1 cellular context compared by ENCODE assay signal in genomic region chr16:57303910-57304168, GRCh38.
A peak's percentile ranks its signal among the peaks of the same experiment; 100 is the strongest.
TF ChIP-seq lines count a peak whose summit lies in the region.

No MANE protein-coding gene starts in this region.

TF ChIP-seq in HepG2, 621 proteins besides CTCF, POLR2A, EP300 and RAD21:
- TF ChIP-seq ZNF496 (CRISPR knock-in tag; IDR thresholded peaks at IDR 0.05; ENCODE audit: insufficient replicate concordance) (no peak), REXO4 (CRISPR knock-in tag; IDR thresholded peaks at IDR 0.05; ENCODE audit: borderline replicate concordance) (no peak), SALL2 (CRISPR knock-in tag; IDR thresholded peaks at IDR 0.05) (0 out of 2 replicates have a peak, but pooled peaks have one; percentile 19), NKX3-1 (CRISPR knock-in tag; IDR thresholded peaks at IDR 0.05) (0 out of 2 replicates have a peak, but pooled peaks have one; percentile 5), MXD1 (CRISPR knock-in tag; IDR thresholded peaks at IDR 0.05) (peak; percentile 49; the same call in 1 of the 2 replicates), ZNF263 (CRISPR knock-in tag; IDR thresholded peaks at IDR 0.05) (peak; percentile 80), PHF8 (CRISPR knock-in tag; IDR thresholded peaks at IDR 0.05) (0 out of 2 replicates have a peak, but pooled peaks have one; percentile 17), PBX2 (CRISPR knock-in tag; IDR thresholded peaks at IDR 0.05) (no peak), KDM5B (CRISPR knock-in tag; IDR thresholded peaks at IDR 0.05; ENCODE audit: borderline replicate concordance) (peak; percentile 55), ZNF354B (CRISPR knock-in tag; IDR thresholded peaks at IDR 0.05) (0 out of 2 replicates have a peak, but pooled peaks have one; percentile 31), EZH2 (conservative IDR thresholded peaks at IDR 0.05; ENCODE audit: low read depth, low read length) (no peak), BRD4 (CRISPR knock-in tag; IDR thresholded peaks at IDR 0.05) (peak; percentile 80; the same call in 1 of the 2 replicates), HNRNPLL (IDR thresholded peaks at IDR 0.05; ENCODE audit: low read depth, low read length, poor library complexity, severe bottlenecking) (no peak), ZNF660 (CRISPR knock-in tag; IDR thresholded peaks at IDR 0.05; ENCODE audit: borderline replicate concordance, low read depth) (no peak), SPEN (CRISPR knock-in tag; IDR thresholded peaks at IDR 0.05; ENCODE audit: low read depth) (no peak), ZNF256 (CRISPR knock-in tag; conservative IDR thresholded peaks at IDR 0.05) (0 out of 2 replicates have a peak, but pooled peaks have one; percentile 34), ZSCAN31 (CRISPR knock-in tag; IDR thresholded peaks at IDR 0.05; ENCODE audit: low read depth) (peak; percentile 62; the same call in 1 of the 2 replicates), ZNF558 (CRISPR knock-in tag; IDR thresholded peaks at IDR 0.05; ENCODE audit: borderline replicate concordance) (0 out of 2 replicates have a peak, but pooled peaks have one; percentile 23), EED (CRISPR knock-in tag; IDR thresholded peaks at IDR 0.05) (peak; percentile 57; the same call in 1 of the 2 replicates), DR1 (CRISPR knock-in tag; IDR thresholded peaks at IDR 0.05) (0 out of 2 replicates have a peak, but pooled peaks have one; percentile 31), ZNF709 (CRISPR knock-in tag; IDR thresholded peaks at IDR 0.05) (no peak), AKAP8 (CRISPR knock-in tag; IDR thresholded peaks at IDR 0.05) (no peak), NRL (CRISPR knock-in tag; IDR thresholded peaks at IDR 0.05; ENCODE audit: borderline replicate concordance) (peak; percentile 47; the same call in 1 of the 2 replicates), WIZ (CRISPR knock-in tag; IDR thresholded peaks at IDR 0.05) (peak; percentile 48; the same call in 1 of the 2 replicates), ZNF333 (CRISPR knock-in tag; IDR thresholded peaks at IDR 0.05; ENCODE audit: borderline replicate concordance) (0 out of 2 replicates have a peak, but pooled peaks have one; percentile 31), ZBTB14 (CRISPR knock-in tag; IDR thresholded peaks at IDR 0.05) (no peak), ZNF710 (CRISPR knock-in tag; IDR thresholded peaks at IDR 0.05; ENCODE audit: borderline replicate concordance) (0 out of 2 replicates have a peak, but pooled peaks have one; percentile 11), ZNF280B (CRISPR knock-in tag; IDR thresholded peaks at IDR 0.05; ENCODE audit: borderline replicate concordance) (0 out of 2 replicates have a peak, but pooled peaks have one; percentile 27), ZNF687 (CRISPR knock-in tag; IDR thresholded peaks at IDR 0.05) (peak; percentile 46; the same call in 1 of the 2 replicates), KLF15 (CRISPR knock-in tag; IDR thresholded peaks at IDR 0.05; ENCODE audit: borderline replicate concordance) (no peak), GZF1 (CRISPR knock-in tag; IDR thresholded peaks at IDR 0.05) (no peak), ZMAT3 (CRISPR knock-in tag; conservative IDR thresholded peaks at IDR 0.05) (0 out of 2 replicates have a peak, but pooled peaks have one; percentile 66), IRX3 (CRISPR knock-in tag; IDR thresholded peaks at IDR 0.05; ENCODE audit: borderline replicate concordance, low read depth) (no peak), SIX1 (CRISPR knock-in tag; IDR thresholded peaks at IDR 0.05; ENCODE audit: borderline replicate concordance) (no peak), CSRNP1 (CRISPR knock-in tag; IDR thresholded peaks at IDR 0.05) (no peak; the same call in 1 of the 2 replicates), RBAK (CRISPR knock-in tag; IDR thresholded peaks at IDR 0.05) (no peak), ZBTB10 (CRISPR knock-in tag; IDR thresholded peaks at IDR 0.05; ENCODE audit: borderline replicate concordance) (0 out of 2 replicates have a peak, but pooled peaks have one; percentile 11)
